ENCODE assay signal across 1 cellular context in genomic region chr14:102323102-102323501, GRCh38.
TF ChIP-seq lines count a peak whose summit lies in the region.

No MANE protein-coding gene starts in this region.

TF ChIP-seq in A549, 52 proteins besides CTCF, POLR2A, EP300 and RAD21 (continued from another document):
- TF ChIP-seq EHF (CRISPR knock-in tag; IDR thresholded peaks at IDR 0.05) (no peak), CEBPB (IDR thresholded peaks at IDR 0.05) (peak in 1 of 2 experiments; percentile 11; a peak in 1 of 4 replicates), MAX (IDR thresholded peaks at IDR 0.05) (no peak), CBX8 (IDR thresholded peaks at IDR 0.05) (no peak)
